8 cellular contexts compared by ENCODE assay signal in genomic region chr12:11500222-11500860, GRCh38.
A peak's percentile ranks its signal among the peaks of the same experiment; 100 is the strongest.
DNase-seq lines count a peak whose midpoint lies in the region; ATAC-seq lines count a peak whose summit lies in the region.

No MANE protein-coding gene starts in this region.

- DNase-seq in NCI-H1105 treated with DMSO at 0.1 percent for 48 hours (lab: John Stamatoyannopoulos, UW) (peak; percentile 78), cortex of kidney (lab: John Stamatoyannopoulos, UW) (peak; percentile 21), left kidney (ENCODE audit: low read depth, low spot score) (peak; percentile 96)
- peak; percentile 53 to 59 for DNase-seq in activated CD4-positive, alpha-beta T cell treated with anti-CD3 and anti-CD28 coated beads, Interleukin-2, amount 50 U/mL, for 4 hours
- DNase-seq in stimulated activated CD4-positive, alpha-beta T cell treated with anti-CD3 and anti-CD28 coated beads, Interleukin-2, amount 100 ng/mL, for 48 hours: peak; percentile 79 to 82

- ATAC-seq in GM18511 (IDR thresholded peaks at IDR 0.05; ENCODE audit: unreplicated experiment) (peak; percentile 51), HG03045 (IDR thresholded peaks at IDR 0.05; ENCODE audit: unreplicated experiment) (no peak), HG02970 (IDR thresholded peaks at IDR 0.05; ENCODE audit: low FRiP score, unreplicated experiment) (no peak)

Comparison
In these comparisons a context has a peak if more than half of its experiments do, and no peak if none do; other contexts are left out.
1. DNase-seq: peak in every context shown above with its lines; median percentile 96 in left kidney; 80 in stimulated activated CD4-positive, alpha-beta T cell treated with anti-CD3 and anti-CD28 coated beads, Interleukin-2, amount 100 ng/mL, for 48 hours; 78 in NCI-H1105 treated with DMSO at 0.1 percent for 48 hours; 56 in activated CD4-positive, alpha-beta T cell treated with anti-CD3 and anti-CD28 coated beads, Interleukin-2, amount 50 U/mL, for 4 hours; 21 in cortex of kidney.